In genomic region chr7:81751619-81752317, GRCh38 we compare ENCODE assay signal across 1 cellular context.
TF ChIP-seq lines count a peak whose summit lies in the region.

No MANE protein-coding gene starts in this region.

TF ChIP-seq in H1, 55 proteins besides CTCF, POLR2A, EP300 and RAD21:
- TF ChIP-seq TCF12 (IDR thresholded peaks at IDR 0.05; ENCODE audit: low read depth, low read length) (0 out of 2 replicates have a peak, but pooled peaks have one; percentile 48), TAF7 (optimal IDR thresholded peaks at IDR 0.05; ENCODE audit: borderline replicate concordance, low read depth, low read length) (no peak), SAP30 (IDR thresholded peaks at IDR 0.05; ENCODE audit: insufficient read depth, insufficient replicate concordance, low read length) (no peak)
